In genomic region chr5:56328753-56329560, GRCh38 we compare ENCODE assay signal across 8 cellular contexts.
DNase-seq lines count a peak whose midpoint lies in the region; ATAC-seq and TF ChIP-seq lines count a peak whose summit lies in the region.

No MANE protein-coding gene starts in this region.

- no peaks in the 10 kb centered on the region for H3K36me3 ChIP-seq in kidney epithelial cell (ENCODE audit: control insufficient read depth, insufficient read depth, low read length)
- H3K36me3 ChIP-seq in gastrocnemius medialis = no peaks in the 10 kb centered on the region

- ATAC-seq in GM18873 (IDR thresholded peaks at IDR 0.05; ENCODE audit: low FRiP score, unreplicated experiment) (peak; percentile 61), HG03175 (IDR thresholded peaks at IDR 0.05; ENCODE audit: unreplicated experiment) (peak; percentile 34), gastrocnemius medialis (no peak)

- intact Hi-C loops in gastrocnemius medialis (cut with DNase I; ENCODE audit: low total_unique reads) = no loop called here

- H3K4me1 ChIP-seq in gastrocnemius medialis = no peaks in the 10 kb centered on the region

- H3K4me3 ChIP-seq in kidney epithelial cell (ENCODE audit: low read depth, low read length) = no peak overlapping the region
- no peak overlapping the region for H3K4me3 ChIP-seq in gastrocnemius medialis

- in situ Hi-C loops in gastrocnemius medialis (cut with MboI; ENCODE audit: low sequenced_read_pairs in 4 of 4) = no loop called here

- no peak overlapping the region for H3K27ac ChIP-seq in gastrocnemius medialis

- H3K9me3 ChIP-seq in gastrocnemius medialis = no peaks in the 10 kb centered on the region

- no peak for TF ChIP-seq POLR2A in gastrocnemius medialis (IDR thresholded peaks at IDR 0.05)

- DNase-seq in activated CD4-positive, alpha-beta T cell treated with anti-CD3 and anti-CD28 coated beads, Interleukin-2, amount 50 U/mL, for 48 hours = peak; percentile 35 to 64
- DNase-seq in kidney epithelial cell (ENCODE audit: low read depth) (peak; percentile 53), T-helper 9 cell (no peak), NCI-H128 (lab: John Stamatoyannopoulos, UW; ENCODE audit: unreplicated experiment) (no peak), UCSD-AML1 (lab: John Stamatoyannopoulos, UW; ENCODE audit: unreplicated experiment) (no peak), gastrocnemius medialis (no peak)

- H3K27me3 ChIP-seq in kidney epithelial cell (ENCODE audit: control insufficient read depth, insufficient read depth, low read length) (no peaks in the 10 kb centered on the region), gastrocnemius medialis (no peaks in the 10 kb centered on the region)

- TF ChIP-seq CTCF in kidney epithelial cell (IDR thresholded peaks at IDR 0.05; ENCODE audit: insufficient read depth, low read length, poor library complexity, severe bottlenecking) (no peak), gastrocnemius medialis (IDR thresholded peaks at IDR 0.05 in 4 of 5, conservative IDR thresholded peaks at IDR 0.05 in 1 of 5) (no peak)

Comparison
In these comparisons a context has a peak if more than half of its experiments do, and no peak if none do; other contexts are left out.
1. ATAC-seq: peak in GM18873 (single experiment) and HG03175 (single experiment); none in gastrocnemius medialis (0 of 2).
2. DNase-seq: peak in activated CD4-positive, alpha-beta T cell treated with anti-CD3 and anti-CD28 coated beads, Interleukin-2, amount 50 U/mL, for 48 hours (2 of 2) and kidney epithelial cell (single experiment); none in T-helper 9 cell (single experiment), NCI-H128 (single experiment), UCSD-AML1 (single experiment) and gastrocnemius medialis (0 of 2).